In the genomic region with DNA sequence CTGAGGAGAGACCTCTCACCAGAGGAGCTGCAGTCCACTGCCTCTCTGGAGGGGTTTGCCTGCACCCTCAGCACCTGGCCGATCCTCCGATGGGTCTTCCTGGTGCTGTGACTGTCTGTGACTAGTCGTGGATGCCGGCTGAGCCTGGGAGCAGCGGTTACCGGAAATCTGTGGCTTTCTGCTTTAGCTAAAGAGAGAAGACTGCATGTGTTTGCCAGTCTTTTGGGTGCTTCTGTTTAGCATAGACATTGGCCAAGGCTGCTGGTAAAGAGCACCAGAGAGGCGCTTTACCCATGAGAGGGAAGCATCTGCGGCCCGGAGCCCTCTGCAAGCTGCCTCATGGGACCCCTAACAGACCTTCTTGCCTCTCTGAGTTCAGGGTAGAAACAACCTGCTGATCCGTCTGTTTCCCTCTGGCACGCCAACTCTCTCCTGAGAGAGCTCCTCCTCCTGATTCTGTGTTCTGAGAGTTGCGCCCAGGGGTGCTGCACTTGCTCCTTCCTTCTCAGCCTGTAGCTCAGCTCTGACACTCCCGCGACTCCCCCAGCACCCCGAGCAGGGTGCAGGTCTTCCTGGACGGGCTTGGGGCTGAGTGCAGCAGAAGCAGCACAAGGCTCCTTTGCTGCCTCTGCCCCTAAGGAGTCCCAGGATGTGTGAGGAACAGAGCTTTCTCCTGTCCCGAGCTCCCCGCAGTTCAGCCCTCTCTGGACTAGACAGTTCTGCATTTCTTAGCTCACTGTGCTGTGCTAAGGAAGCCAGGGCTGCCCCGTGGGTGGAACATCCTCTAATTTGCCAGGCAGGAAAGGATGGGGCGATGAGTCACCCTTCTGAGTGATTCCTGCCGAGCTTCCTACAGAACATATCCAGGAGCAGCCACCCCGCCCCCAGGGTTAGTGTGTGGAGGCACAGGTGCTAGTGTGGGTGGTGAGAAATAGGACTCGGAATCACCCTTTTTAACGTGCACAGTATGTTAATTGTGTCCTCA, we compare ENCODE assay signal across 1 cellular context.
TF ChIP-seq lines count a peak whose summit lies in the region.

No MANE protein-coding gene starts in this region.

TF ChIP-seq in SK-N-SH, 30 proteins besides CTCF, POLR2A, EP300 and RAD21 (continued from another document):
- TF ChIP-seq MXI1 (IDR thresholded peaks at IDR 0.05; ENCODE audit: low read depth, low read length) (no peak), NRF1 (IDR thresholded peaks at IDR 0.05; ENCODE audit: low read depth, low read length) (no peak), FOXJ3 (CRISPR knock-in tag; IDR thresholded peaks at IDR 0.05) (no peak), FOXM1 (IDR thresholded peaks at IDR 0.05; ENCODE audit: low read depth) (no peak), RCOR1 (IDR thresholded peaks at IDR 0.05; ENCODE audit: low read length) (peak; percentile 49; the same call in 1 of the 2 replicates), GABPA (IDR thresholded peaks at IDR 0.05; ENCODE audit: low read depth) (peak; percentile 48), EZH2phosphoT487 (IDR thresholded peaks at IDR 0.05; ENCODE audit: borderline replicate concordance, low read depth) (no peak)
- TF ChIP-seq, protein P1, sequence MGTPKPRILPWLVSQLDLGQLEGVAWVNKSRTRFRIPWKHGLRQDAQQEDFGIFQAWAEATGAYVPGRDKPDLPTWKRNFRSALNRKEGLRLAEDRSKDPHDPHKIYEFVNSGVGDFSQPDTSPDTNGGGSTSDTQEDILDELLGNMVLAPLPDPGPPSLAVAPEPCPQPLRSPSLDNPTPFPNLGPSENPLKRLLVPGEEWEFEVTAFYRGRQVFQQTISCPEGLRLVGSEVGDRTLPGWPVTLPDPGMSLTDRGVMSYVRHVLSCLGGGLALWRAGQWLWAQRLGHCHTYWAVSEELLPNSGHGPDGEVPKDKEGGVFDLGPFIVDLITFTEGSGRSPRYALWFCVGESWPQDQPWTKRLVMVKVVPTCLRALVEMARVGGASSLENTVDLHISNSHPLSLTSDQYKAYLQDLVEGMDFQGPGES (IDR thresholded peaks at IDR 0.05; ENCODE audit: low read depth, low read length): no peak
- TF ChIP-seq, protein P2, sequence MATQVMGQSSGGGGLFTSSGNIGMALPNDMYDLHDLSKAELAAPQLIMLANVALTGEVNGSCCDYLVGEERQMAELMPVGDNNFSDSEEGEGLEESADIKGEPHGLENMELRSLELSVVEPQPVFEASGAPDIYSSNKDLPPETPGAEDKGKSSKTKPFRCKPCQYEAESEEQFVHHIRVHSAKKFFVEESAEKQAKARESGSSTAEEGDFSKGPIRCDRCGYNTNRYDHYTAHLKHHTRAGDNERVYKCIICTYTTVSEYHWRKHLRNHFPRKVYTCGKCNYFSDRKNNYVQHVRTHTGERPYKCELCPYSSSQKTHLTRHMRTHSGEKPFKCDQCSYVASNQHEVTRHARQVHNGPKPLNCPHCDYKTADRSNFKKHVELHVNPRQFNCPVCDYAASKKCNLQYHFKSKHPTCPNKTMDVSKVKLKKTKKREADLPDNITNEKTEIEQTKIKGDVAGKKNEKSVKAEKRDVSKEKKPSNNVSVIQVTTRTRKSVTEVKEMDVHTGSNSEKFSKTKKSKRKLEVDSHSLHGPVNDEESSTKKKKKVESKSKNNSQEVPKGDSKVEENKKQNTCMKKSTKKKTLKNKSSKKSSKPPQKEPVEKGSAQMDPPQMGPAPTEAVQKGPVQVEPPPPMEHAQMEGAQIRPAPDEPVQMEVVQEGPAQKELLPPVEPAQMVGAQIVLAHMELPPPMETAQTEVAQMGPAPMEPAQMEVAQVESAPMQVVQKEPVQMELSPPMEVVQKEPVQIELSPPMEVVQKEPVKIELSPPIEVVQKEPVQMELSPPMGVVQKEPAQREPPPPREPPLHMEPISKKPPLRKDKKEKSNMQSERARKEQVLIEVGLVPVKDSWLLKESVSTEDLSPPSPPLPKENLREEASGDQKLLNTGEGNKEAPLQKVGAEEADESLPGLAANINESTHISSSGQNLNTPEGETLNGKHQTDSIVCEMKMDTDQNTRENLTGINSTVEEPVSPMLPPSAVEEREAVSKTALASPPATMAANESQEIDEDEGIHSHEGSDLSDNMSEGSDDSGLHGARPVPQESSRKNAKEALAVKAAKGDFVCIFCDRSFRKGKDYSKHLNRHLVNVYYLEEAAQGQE (IDR thresholded peaks at IDR 0.05; ENCODE audit: low read depth, low read length): peak; percentile 68
- TF ChIP-seq, protein P3, sequence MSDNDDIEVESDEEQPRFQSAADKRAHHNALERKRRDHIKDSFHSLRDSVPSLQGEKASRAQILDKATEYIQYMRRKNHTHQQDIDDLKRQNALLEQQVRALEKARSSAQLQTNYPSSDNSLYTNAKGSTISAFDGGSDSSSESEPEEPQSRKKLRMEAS (IDR thresholded peaks at IDR 0.05; ENCODE audit: low read depth): peak; percentile 57
- TF ChIP-seq, protein P4, sequence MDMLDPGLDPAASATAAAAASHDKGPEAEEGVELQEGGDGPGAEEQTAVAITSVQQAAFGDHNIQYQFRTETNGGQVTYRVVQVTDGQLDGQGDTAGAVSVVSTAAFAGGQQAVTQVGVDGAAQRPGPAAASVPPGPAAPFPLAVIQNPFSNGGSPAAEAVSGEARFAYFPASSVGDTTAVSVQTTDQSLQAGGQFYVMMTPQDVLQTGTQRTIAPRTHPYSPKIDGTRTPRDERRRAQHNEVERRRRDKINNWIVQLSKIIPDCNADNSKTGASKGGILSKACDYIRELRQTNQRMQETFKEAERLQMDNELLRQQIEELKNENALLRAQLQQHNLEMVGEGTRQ (IDR thresholded peaks at IDR 0.05; ENCODE audit: borderline replicate concordance, low read depth, low read length): no peak
